ENCODE assay signal across 8 cellular contexts in genomic region chr7:150385884-150386283, GRCh38. TPM values are rescaled to one million over a fixed set of nuclear protein-coding genes. Genes with fewer than 3 reads are reported as not detected.
DNase-seq lines count a peak whose midpoint lies in the region; ATAC-seq and TF ChIP-seq lines count a peak whose summit lies in the region.
"Not testable (repeated sequence)": the region's sequence is repeated elsewhere in the genome, so short reads cannot be mapped to it uniquely, and the experiment has no call there.
"Had no signal": no experiment of that assay in that cellular context is flagged by ENCODE, and none has a peak within 500 bp of the region (broad histone marks: within the 10 kb centered on the region; RNA-seq: fewer than 3 reads in every experiment).

No MANE protein-coding gene starts in this region.

- H3K27ac ChIP-seq in HL-60 (replicated peaks) (peak overlapping the region; percentile 48), WERI-Rb-1 (peak overlapping the region; percentile 97), caudate nucleus (ENCODE audit: low read depth, low read length) (peak overlapping the region; percentile 99), skeletal muscle tissue (ENCODE audit: low read depth, low read length) (peak overlapping the region; percentile 28)

- not testable (repeated sequence) for H3K27me3 Mint-ChIP-seq in glutamatergic neuron (ENCODE audit: unreplicated experiment); nephron progenitor cell (ENCODE audit: low read depth, poor library complexity)

- H3K36me3 Mint-ChIP-seq in glutamatergic neuron (ENCODE audit: unreplicated experiment): not testable (repeated sequence)
- peaks cover 31% of the 10 kb centered on the region for H3K36me3 Mint-ChIP-seq in nephron progenitor cell (ENCODE audit: low read depth)

- not testable (repeated sequence) for H3K9me3 ChIP-seq in WERI-Rb-1 (ENCODE audit: severe bottlenecking); skeletal muscle tissue (ENCODE audit: control insufficient read depth in 3 of 3, low read length in 3 of 3)

- peak overlapping the region; percentile 30 for H3K4me3 Mint-ChIP-seq in glutamatergic neuron (ENCODE audit: unreplicated experiment)
- not testable (repeated sequence) for H3K4me3 Mint-ChIP-seq in nephron progenitor cell

- H3K4me1 Mint-ChIP-seq in glutamatergic neuron (ENCODE audit: low read depth, unreplicated experiment) (peaks cover 61% of the 10 kb centered on the region), nephron progenitor cell (peaks cover 69% of the 10 kb centered on the region)

- not testable (repeated sequence) for H3K4me3 ChIP-seq in HL-60 (replicated peaks; ENCODE audit: insufficient read depth, low read length); WERI-Rb-1 (ENCODE audit: low read depth, low read length); skeletal muscle tissue (ENCODE audit: low read length in 3 of 3)

- H3K27ac Mint-ChIP-seq in glutamatergic neuron (ENCODE audit: unreplicated experiment) (peak overlapping the region; percentile 69), nephron progenitor cell (peak overlapping the region; percentile 83)

- H3K4me1 ChIP-seq in skeletal muscle tissue (ENCODE audit: control insufficient read depth in 3 of 3, insufficient read depth in 3 of 3, low read length in 3 of 3): peaks cover 18 to 61% (median 39%) of the 10 kb centered on the region in 3 donors

- not testable (repeated sequence) for H3K27me3 ChIP-seq in HL-60 (ENCODE audit: insufficient read depth, poor library complexity, severe bottlenecking); WERI-Rb-1 (ENCODE audit: insufficient read depth, low read depth, severe bottlenecking); skeletal muscle tissue (ENCODE audit: control insufficient read depth in 3 of 3, insufficient read depth in 3 of 3, low read length in 3 of 3)

- peak; percentile 6 for ATAC-seq in left lobe of liver

- DNase-seq in HL-60 (ENCODE audit: low read depth in 1 of 2, low spot score in 1 of 2); WERI-Rb-1; caudate nucleus (lab: John Stamatoyannopoulos, UW); glutamatergic neuron; left lobe of liver (ENCODE audit: low spot score); nephron progenitor cell: not testable (repeated sequence)

- peaks cover 24% of the 10 kb centered on the region for H3K36me3 ChIP-seq in WERI-Rb-1
- H3K36me3 ChIP-seq in skeletal muscle tissue (ENCODE audit: control insufficient read depth in 3 of 3, insufficient read depth in 3 of 3, low read length in 3 of 3): not testable (repeated sequence)

- H3K9ac ChIP-seq in skeletal muscle tissue (ENCODE audit: low read depth in 1 of 3, low read length in 3 of 3): peak overlapping the region in 2 of 3 donors; percentile 54 to 69

- not testable (repeated sequence) for H3K9me3 Mint-ChIP-seq in glutamatergic neuron (ENCODE audit: unreplicated experiment); nephron progenitor cell

- TF ChIP-seq CTCF in HL-60 (IDR thresholded peaks at IDR 0.05; ENCODE audit: insufficient read depth, low read length); WERI-Rb-1 (IDR thresholded peaks at IDR 0.05; ENCODE audit: low read depth, low read length); glutamatergic neuron (IDR thresholded peaks at IDR 0.05; ENCODE audit: partially characterized antibody, unreplicated experiment); nephron progenitor cell (IDR thresholded peaks at IDR 0.05): not testable (repeated sequence)

RNA-seq across cellular contexts. Expression of gene ZNF775, which starts 6.8 kb away (rescaled TPM):
- total RNA-seq in glutamatergic neuron (ENCODE audit: unreplicated experiment) (20.5 TPM), left lobe of liver (0.88 TPM), skeletal muscle tissue (6.8 TPM)

RNA-seq across cellular contexts. Expression of gene REPIN1, which starts 17.3 kb away (rescaled TPM):
- total RNA-seq in glutamatergic neuron (ENCODE audit: unreplicated experiment) (146 TPM), left lobe of liver (93.5 TPM), skeletal muscle tissue (31.3 TPM)

RNA-seq across cellular contexts. Expression of gene RARRES2, which starts 44.5 kb away (rescaled TPM):
- total RNA-seq in glutamatergic neuron (ENCODE audit: unreplicated experiment) (0.86 TPM), left lobe of liver (852 TPM), skeletal muscle tissue (54.3 TPM)
- total RNA-seq: CD8-positive, alpha-beta T cell had no signal

Comparison
In these comparisons a context has a peak if more than half of its experiments do, and no peak if none do; other contexts are left out.
1. H3K27ac ChIP-seq: peak in every context shown above with its lines; median percentile 99 in caudate nucleus; 97 in WERI-Rb-1; 48 in HL-60; 28 in skeletal muscle tissue.
2. RNA of gene RARRES2, which starts 44.5 kb away (total RNA-seq): 852 TPM in left lobe of liver (single experiment) and 54.3 TPM in skeletal muscle tissue (single experiment); 0.86 TPM in glutamatergic neuron (single experiment); every median in the first group is over 10 times any median in the second.